Comparison of ENCODE assay signal across 1 cellular context in genomic region chr5:32398754-32399153, GRCh38.
TF ChIP-seq lines count a peak whose summit lies in the region.
"Not testable (repeated sequence)": the region's sequence is repeated elsewhere in the genome, so short reads cannot be mapped to it uniquely, and the experiment has no call there.

No MANE protein-coding gene starts in this region.

TF ChIP-seq in HepG2, 621 proteins besides CTCF, POLR2A, EP300 and RAD21 (continued from another document):
- peak; percentile 24; the same call in 1 of the 2 replicates for TF ChIP-seq NCOA2 (CRISPR knock-in tag; IDR thresholded peaks at IDR 0.05)
- TF ChIP-seq GATAD2A (CRISPR knock-in tag; IDR thresholded peaks at IDR 0.05): peak; percentile 56
- peak; percentile 87 for TF ChIP-seq ZKSCAN1 (IDR thresholded peaks at IDR 0.05; ENCODE audit: low read length)
- peak; percentile 56 for TF ChIP-seq CEBPB (IDR thresholded peaks at IDR 0.05; ENCODE audit: borderline replicate concordance, low read depth, low read length)
- TF ChIP-seq FOSL2 (CRISPR knock-in tag; IDR thresholded peaks at IDR 0.05): peak; percentile 90
- peak; percentile 21; the same call in 1 of the 2 replicates for TF ChIP-seq TBX3 (IDR thresholded peaks at IDR 0.05; ENCODE audit: borderline replicate concordance)
- peak; percentile 78; the same call in 1 of the 2 replicates for TF ChIP-seq RXRA (CRISPR knock-in tag; IDR thresholded peaks at IDR 0.05)
- TF ChIP-seq SKI (IDR thresholded peaks at IDR 0.05; ENCODE audit: partially characterized antibody): peak; percentile 34
- 0 out of 2 replicates have a peak, but pooled peaks have one; percentile 28 for TF ChIP-seq KDM3A (CRISPR knock-in tag; IDR thresholded peaks at IDR 0.05; ENCODE audit: low read depth)
- TF ChIP-seq ZBTB33 (CRISPR knock-in tag; IDR thresholded peaks at IDR 0.05): peak; percentile 89; the same call in 1 of the 2 replicates
- peak; percentile 58 for TF ChIP-seq ZNF629 (CRISPR knock-in tag; conservative IDR thresholded peaks at IDR 0.05)
- peak; percentile 84 for TF ChIP-seq RARA (CRISPR knock-in tag; IDR thresholded peaks at IDR 0.05)
- peak; percentile 29; the same call in 1 of the 2 replicates for TF ChIP-seq HOXA3 (CRISPR knock-in tag; IDR thresholded peaks at IDR 0.05)
- peak; percentile 27; the same call in 1 of the 2 replicates for TF ChIP-seq ARID3A (IDR thresholded peaks at IDR 0.05; ENCODE audit: low read depth, low read length)
- peak; percentile 62; the same call in 1 of the 2 replicates for TF ChIP-seq KDM1A (CRISPR knock-in tag; IDR thresholded peaks at IDR 0.05)
- TF ChIP-seq ZNF121 (CRISPR knock-in tag; IDR thresholded peaks at IDR 0.05): peak; percentile 63; the same call in 1 of the 2 replicates
- not testable (repeated sequence) for TF ChIP-seq NR2F6 (IDR thresholded peaks at IDR 0.05)
- TF ChIP-seq NR2F6 (CRISPR knock-in tag; IDR thresholded peaks at IDR 0.05): peak; percentile 38; the same call in 1 of the 2 replicates
- TF ChIP-seq NR2F1 (CRISPR knock-in tag; IDR thresholded peaks at IDR 0.05): peak in 1 of 2 experiments; percentile 78; a peak in 2 of 4 replicates
- TF ChIP-seq ARID5B (CRISPR knock-in tag; IDR thresholded peaks at IDR 0.05): peak; percentile 8; the same call in 1 of the 2 replicates
